Comparison of ENCODE assay signal across 8 cellular contexts in the genomic region with DNA sequence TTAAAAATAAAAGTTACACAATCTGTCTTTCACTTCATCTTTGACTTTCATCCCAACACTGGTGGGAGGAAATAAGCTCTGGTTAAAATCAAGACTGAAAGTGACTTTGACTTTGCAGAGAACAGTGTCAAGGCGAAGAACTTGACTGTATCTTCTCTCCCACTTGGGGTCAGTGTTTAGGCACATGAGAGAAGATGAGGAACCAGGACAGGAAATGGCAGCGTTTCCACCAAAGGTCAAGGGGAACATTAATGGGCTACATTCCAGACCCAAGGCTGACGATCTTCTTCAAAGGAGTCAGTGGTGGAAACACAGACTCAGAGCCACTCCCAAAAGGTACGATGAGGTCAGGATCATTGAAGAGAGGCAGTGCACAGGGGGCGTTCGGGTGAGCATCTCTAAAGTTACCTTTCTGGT.
DNase-seq lines count a peak whose midpoint lies in the region; ATAC-seq, FAIRE-seq and TF ChIP-seq lines count a peak whose summit lies in the region.

No MANE protein-coding gene starts in this region.

- H3K36me3 ChIP-seq in H1 (ENCODE audit: control insufficient read depth in 2 of 4, insufficient read depth in 4 of 4, low read length in 3 of 4) (no peaks in the 10 kb centered on the region), mucosa of descending colon (ENCODE audit: low read depth) (no peaks in the 10 kb centered on the region)

- H3K79me2 ChIP-seq in H1 (ENCODE audit: control insufficient read depth in 1 of 2, insufficient read depth in 2 of 2, low read length in 2 of 2) = no peaks in the 10 kb centered on the region

- H3K27ac ChIP-seq in H1 (ENCODE audit: low read depth, low read length) = no peak overlapping the region

- H3K9me3 Mint-ChIP-seq in activated T-cell treated with anti-CD3 and anti-CD28 coated beads, Interleukin-2, amount 50 U/mL, for 24 hours = no peaks in the 10 kb centered on the region

- TF ChIP-seq EP300 in H1 (IDR thresholded peaks at IDR 0.05; ENCODE audit: borderline replicate concordance in 1 of 2, low read depth in 2 of 2, low read length in 2 of 2) = no peak

- ATAC-seq in HG02852 (IDR thresholded peaks at IDR 0.05; ENCODE audit: unreplicated experiment) (peak; percentile 84), mucosa of descending colon (peak; percentile 65), HG02981 (IDR thresholded peaks at IDR 0.05; ENCODE audit: unreplicated experiment) (no peak), HG03521 (IDR thresholded peaks at IDR 0.05; ENCODE audit: unreplicated experiment) (no peak)

- H3K27ac Mint-ChIP-seq in activated T-cell treated with anti-CD3 and anti-CD28 coated beads, Interleukin-2, amount 50 U/mL, for 24 hours = no peak overlapping the region

- no peak overlapping the region for H2BK120ac ChIP-seq in H1 (replicated peaks; ENCODE audit: low read depth, low read length)

- no peaks in the 10 kb centered on the region for H3K79me1 ChIP-seq in H1 (ENCODE audit: low read depth, low read length)

- H3K4ac ChIP-seq in H1 (replicated peaks; ENCODE audit: insufficient read length, low read depth, low read length) = no peak overlapping the region

- FAIRE-seq in H1 (lab: Jason Lieb, UNC) = peak; percentile 85

- no peaks in the 10 kb centered on the region for H3K27me3 ChIP-seq in H1 (replicated peaks in 1 of 4; ENCODE audit: control insufficient read depth in 3 of 4, extremely low read depth in 1 of 4, insufficient read depth in 3 of 4, low read length in 3 of 4)

- 0 out of 2 replicates have a peak overlapping the region, but pooled peaks have one; percentile 84 for H2AFZ ChIP-seq in H1 (ENCODE audit: low read length)

- no peak overlapping the region for H2BK15ac ChIP-seq in H1 (ENCODE audit: low read length)

- TF ChIP-seq CTCF in GM12872 (IDR thresholded peaks at IDR 0.05; ENCODE audit: insufficient read depth, low read depth, low read length) (peak; percentile 64), H1 (IDR thresholded peaks at IDR 0.05; ENCODE audit: control extremely low read depth in 1 of 3, insufficient read depth in 1 of 3, low read depth in 1 of 3, low read length in 3 of 3) (peak; percentile 18 to 76 (median 52); a peak in 3 of 4 replicates), mucosa of descending colon (IDR thresholded peaks at IDR 0.05) (peak; percentile 12)

- no peak overlapping the region for H4K5ac ChIP-seq in H1 (ENCODE audit: insufficient read length, low read depth, low read length)

- 73% methylated on average over 6 of the region's 6 CpGs; no CpG with 5 or more reads in 1 of the 2 experiments for WGBS in H1 (ENCODE audit: extremely low coverage in 1 of 2, insufficient coverage in 1 of 2, insufficient read length in 1 of 2, insufficient replicate concordance in 2 of 2, low coverage in 1 of 2, low lambda C conversion rate in 2 of 2, missing lambda C conversion rate in 1 of 2), 2 experiments

- no peak overlapping the region for H2BK20ac ChIP-seq in H1 (ENCODE audit: low read length)

- H3K4me1 ChIP-seq in H1 (replicated peaks in 1 of 4; ENCODE audit: control insufficient read depth in 3 of 4, insufficient read depth in 4 of 4, low read length in 3 of 4) (peaks cover 1 to 2% (median 2%) of the 10 kb centered on the region in 4 experiments; a peak in 3 of 7 replicates), mucosa of descending colon (ENCODE audit: low read depth) (no peaks in the 10 kb centered on the region)

- H3K9me3 ChIP-seq in H1 (ENCODE audit: insufficient read depth in 2 of 2, low read depth in 1 of 2, low read length in 1 of 2) (no peaks in the 10 kb centered on the region; a peak in 1 of 4 replicates), mucosa of descending colon (no peaks in the 10 kb centered on the region)

- peaks cover 8% of the 10 kb centered on the region for H3K4me1 Mint-ChIP-seq in activated T-cell treated with anti-CD3 and anti-CD28 coated beads, Interleukin-2, amount 50 U/mL, for 24 hours (ENCODE audit: low read depth)

- H2BK12ac ChIP-seq in H1 (ENCODE audit: low read depth, low read length) = no peak overlapping the region

- no peak overlapping the region for H2AK5ac ChIP-seq in H1 (ENCODE audit: low read depth, low read length)

- H3K4me3 Mint-ChIP-seq in activated T-cell treated with anti-CD3 and anti-CD28 coated beads, Interleukin-2, amount 50 U/mL, for 24 hours = no peak overlapping the region

- H3K14ac ChIP-seq in H1 (ENCODE audit: insufficient read length) = no peak overlapping the region

- no peaks in the 10 kb centered on the region for H4K20me1 ChIP-seq in H1 (replicated peaks in 1 of 2; ENCODE audit: control insufficient read depth in 1 of 2, insufficient read depth in 2 of 2, low read length in 2 of 2)

- no peak overlapping the region for H3K4me3 ChIP-seq in H1 (ENCODE audit: extremely low read depth in 1 of 4, insufficient read depth in 2 of 4, low read depth in 3 of 4, low read length in 4 of 4)
- no peak overlapping the region for H3K4me3 ChIP-seq in mucosa of descending colon

- H3K4me2 ChIP-seq in H1 (ENCODE audit: insufficient read depth in 1 of 2, low read depth in 2 of 2, low read length in 2 of 2) = no peak overlapping the region

- CTCF ChIA-PET in H1 (lab: Charles Lee; ENCODE audit: partially characterized antibody) = interaction anchor here (0.6 to 2.2 kb wide), 13 partner anchors 9 to 328 kb away, joined by 3 to 7 read pairs (median 3); no protein-coding TSS in a partner anchor

- intact Hi-C loops in mucosa of descending colon (cut with DNase I, micrococcal nuclease) = loop anchor here in 1 of 2 donors (10.0 kb wide), 1 partner anchor 609 kb away; a partner anchor contains a TSS

- TF ChIP-seq RAD21 in H1 (IDR thresholded peaks at IDR 0.05 in 1 of 2, conservative IDR thresholded peaks at IDR 0.05 in 1 of 2; ENCODE audit: low read depth in 2 of 2, low read length in 2 of 2) = peak; percentile 86 to 89

- no peaks in the 10 kb centered on the region for H3K23me2 ChIP-seq in H1 (ENCODE audit: low read depth, low read length)

- no peak overlapping the region for H3K56ac ChIP-seq in H1 (replicated peaks; ENCODE audit: insufficient read length, low read depth, low read length)

- no peak overlapping the region for H4K91ac ChIP-seq in H1 (replicated peaks; ENCODE audit: insufficient read length, low read length)

- no peak overlapping the region for H2BK5ac ChIP-seq in H1 (ENCODE audit: low read depth, low read length)

- H3K23ac ChIP-seq in H1 (ENCODE audit: insufficient read length) = no peak overlapping the region

- no peak for TF ChIP-seq POLR2A in H1 (IDR thresholded peaks at IDR 0.05; ENCODE audit: control extremely low read depth in 1 of 2, low read depth in 2 of 2, low read length in 2 of 2)

- POLR2A ChIA-PET in H1 (lab: Charles Lee; ENCODE audit: partially characterized antibody) = interaction anchor here (1.1 kb wide), 1 partner anchor 605 kb away, joined by 3 read pairs; a partner anchor contains a TSS

- no peak overlapping the region for H3K18ac ChIP-seq in H1 (ENCODE audit: extremely low read depth, low read length)

- no peak overlapping the region for H4K8ac ChIP-seq in H1 (ENCODE audit: extremely low read depth, insufficient read depth, low read length)

- no peak overlapping the region for H3K9ac ChIP-seq in H1 (replicated peaks in 1 of 4; ENCODE audit: extremely low read depth in 1 of 4, low read depth in 3 of 4, low read length in 3 of 4)

- H3K36me3 Mint-ChIP-seq in activated T-cell treated with anti-CD3 and anti-CD28 coated beads, Interleukin-2, amount 50 U/mL, for 24 hours (ENCODE audit: low read depth) = no peaks in the 10 kb centered on the region

- DNase-seq in NOMO-1 treated with DMSO at 0.1 percent for 48 hours (lab: John Stamatoyannopoulos, UW; ENCODE audit: unreplicated experiment) (peak; percentile 59), H1 (ENCODE audit: low read depth in 1 of 2, low spot score in 2 of 2) (no peak), mucosa of descending colon (peak in 1 of 3 donors; percentile 22)
- DNase-seq in activated T-cell treated with anti-CD3 and anti-CD28 coated beads, Interleukin-2, amount 50 U/mL, for 24 hours = no peak

- H3K27me3 Mint-ChIP-seq in activated T-cell treated with anti-CD3 and anti-CD28 coated beads, Interleukin-2, amount 50 U/mL, for 24 hours = peaks cover 19% of the 10 kb centered on the region

TF ChIP-seq in H1, 55 proteins besides CTCF, POLR2A, EP300 and RAD21:
- TF ChIP-seq YY1 (IDR thresholded peaks at IDR 0.05; ENCODE audit: low read depth, low read length) = peak; percentile 46; the same call in 1 of the 2 replicates
- TF ChIP-seq SUZ12 (IDR thresholded peaks at IDR 0.05; ENCODE audit: low read length) = no peak
- TF ChIP-seq TEAD4 (IDR thresholded peaks at IDR 0.05; ENCODE audit: low read depth, low read length) = peak; percentile 40; the same call in 1 of the 2 replicates

Comparison
In these comparisons a context has a peak if more than half of its experiments do, and no peak if none do; other contexts are left out.
1. CTCF ChIP-seq: peak in every context shown above with its lines; median percentile 64 in GM12872; 52 in H1; 12 in mucosa of descending colon.
2. ATAC-seq: peak in HG02852 (single experiment) and mucosa of descending colon (single experiment); none in HG02981 (single experiment) and HG03521 (single experiment).